In the genomic region with DNA sequence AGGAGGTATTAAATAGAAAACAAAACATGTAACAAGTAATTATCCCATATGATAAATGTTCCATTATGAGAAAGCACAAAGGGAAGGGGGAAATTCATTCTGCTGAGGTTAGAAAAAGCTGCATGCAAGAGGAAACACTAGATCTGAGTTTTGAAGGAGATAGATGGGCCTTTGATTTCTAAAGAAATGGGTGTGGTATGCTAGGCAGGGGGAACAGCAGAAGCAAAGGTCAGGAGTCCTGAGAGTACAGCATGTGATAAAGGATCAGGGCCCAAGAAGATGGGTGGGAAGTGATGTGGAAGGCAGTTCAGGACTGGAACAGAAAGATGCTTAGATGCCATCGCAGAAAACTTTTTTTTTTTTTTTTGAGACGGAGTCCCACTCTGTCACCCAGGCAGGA, we compare ENCODE assay signal across 18 cellular contexts.
"Had no signal": no experiment of that assay in that cellular context is flagged by ENCODE, and none has a peak within 500 bp of the region (broad histone marks: within the 10 kb centered on the region; RNA-seq: fewer than 3 reads in every experiment).

No MANE protein-coding gene starts in this region.

- H3K27ac ChIP-seq: body of pancreas, cardiac muscle cell, coronary artery, left ventricle myocardium inferior, right lobe of liver, thyroid gland had no signal

- H3K9me3 Mint-ChIP-seq: activated B cell treated with CpG ODN at 0.5 μM for 24 hours; effector memory CD8-positive, alpha-beta T cell; stimulated activated effector memory CD8-positive, alpha-beta T cell treated with anti-CD3 and anti-CD28 coated beads, Interleukin-12 subunit alpha, Interleukin-12 subunit beta, amount 100 ng/mL, for 72 hours; stimulated activated naive CD8-positive, alpha-beta T cell treated with anti-CD3 and anti-CD28 coated beads, Interleukin-15, amount 100 ng/mL, for 72 hours had no signal

- H3K27ac Mint-ChIP-seq: activated B cell treated with CpG ODN at 0.5 μM for 24 hours; activated naive CD8-positive, alpha-beta T cell; effector memory CD8-positive, alpha-beta T cell; nephron progenitor cell; stimulated activated effector memory CD8-positive, alpha-beta T cell treated with anti-CD3 and anti-CD28 coated beads, Interleukin-12 subunit alpha, Interleukin-12 subunit beta, amount 100 ng/mL, for 72 hours; stimulated activated naive CD8-positive, alpha-beta T cell treated with anti-CD3 and anti-CD28 coated beads, Interleukin-15, amount 100 ng/mL, for 72 hours had no signal

- H3K36me3 Mint-ChIP-seq: activated naive CD8-positive, alpha-beta T cell; stimulated activated effector memory CD8-positive, alpha-beta T cell treated with anti-CD3 and anti-CD28 coated beads, Interleukin-12 subunit alpha, Interleukin-12 subunit beta, amount 100 ng/mL, for 72 hours had no signal

- H3K4me1 Mint-ChIP-seq: stimulated activated effector memory CD8-positive, alpha-beta T cell treated with anti-CD3 and anti-CD28 coated beads, Interleukin-12 subunit alpha, Interleukin-12 subunit beta, amount 100 ng/mL, for 72 hours had no signal

- H3K27me3 Mint-ChIP-seq: activated naive CD8-positive, alpha-beta T cell had no signal

- H3K4me3 ChIP-seq: adrenal gland, body of pancreas, cardiac muscle cell, coronary artery, left ventricle myocardium inferior, lung, right lobe of liver, skin epidermis, thyroid gland, upper lobe of left lung had no signal

- H3K4me3 Mint-ChIP-seq: activated B cell treated with CpG ODN at 0.5 μM for 24 hours; activated naive CD8-positive, alpha-beta T cell; effector memory CD8-positive, alpha-beta T cell; nephron progenitor cell; stimulated activated effector memory CD8-positive, alpha-beta T cell treated with anti-CD3 and anti-CD28 coated beads, Interleukin-12 subunit alpha, Interleukin-12 subunit beta, amount 100 ng/mL, for 72 hours; stimulated activated naive CD8-positive, alpha-beta T cell treated with anti-CD3 and anti-CD28 coated beads, Interleukin-15, amount 100 ng/mL, for 72 hours had no signal

- DNase-seq: activated B cell treated with CpG ODN at 0.5 μM for 24 hours; activated effector memory CD4-positive, alpha-beta T cell treated with Interleukin-2 at 50 U/mL for 16 hours; aorta; left ventricle myocardium inferior had no signal

- H3K36me3 ChIP-seq: adrenal gland, cardiac muscle cell, left ventricle myocardium inferior, right lobe of liver, thyroid gland, upper lobe of left lung had no signal

- H3K9me3 ChIP-seq: adrenal gland, body of pancreas, right lobe of liver, thyroid gland, upper lobe of left lung had no signal

- H3K27me3 ChIP-seq: adrenal gland, body of pancreas, cardiac muscle cell, right lobe of liver, thyroid gland, upper lobe of left lung had no signal
